In genomic region chr3:184338538-184338945, GRCh38 we compare ENCODE assay signal across 10 cellular contexts. TPM values are rescaled to one million over a fixed set of nuclear protein-coding genes. Genes with fewer than 3 reads are reported as not detected.
DNase-seq lines count a peak whose midpoint lies in the region; ATAC-seq and TF ChIP-seq lines count a peak whose summit lies in the region.
"Had no signal": no experiment of that assay in that cellular context is flagged by ENCODE, and none has a peak within 500 bp of the region (broad histone marks: within the 10 kb centered on the region; RNA-seq: fewer than 3 reads in every experiment).

No MANE protein-coding gene starts in this region.

- no peak overlapping the region for H3K9ac ChIP-seq in skeletal muscle satellite cell (ENCODE audit: low read depth, low read length)

- CTCF ChIA-PET in A673 (lab: Charles Lee): interaction anchor here (0.6 to 1.1 kb wide), 2 partner anchors 16 to 29 kb away, joined by 3 read pairs; no protein-coding TSS in a partner anchor

- no peaks in the 10 kb centered on the region for H3K9me3 ChIP-seq in A673 (ENCODE audit: low read depth, low read length, poor library complexity, severe bottlenecking)
- no peaks in the 10 kb centered on the region for H3K9me3 ChIP-seq in iPS DF 6.9 (ENCODE audit: control insufficient read depth, insufficient read depth, low read length)
- no peaks in the 10 kb centered on the region for H3K9me3 ChIP-seq in skeletal muscle satellite cell (replicated peaks; ENCODE audit: low read length)

- H3K4me3 ChIP-seq in A673 (ENCODE audit: low read depth, low read length, poor library complexity, severe bottlenecking): no peak overlapping the region
- H3K4me3 ChIP-seq in astrocyte of the spinal cord (ENCODE audit: low read depth, low read length): peak overlapping the region; percentile 34
- peak overlapping the region; percentile 6; the same call in 1 of the 2 replicates for H3K4me3 ChIP-seq in iPS DF 6.9 (ENCODE audit: low read length)
- H3K4me3 ChIP-seq in skeletal muscle satellite cell (ENCODE audit: low read length): peak overlapping the region; percentile 40

- peaks cover 21% of the 10 kb centered on the region for H3K36me3 ChIP-seq in A673 (ENCODE audit: insufficient read depth, low read length, poor library complexity, severe bottlenecking)
- peaks cover 16% of the 10 kb centered on the region for H3K36me3 ChIP-seq in iPS DF 6.9 (ENCODE audit: control insufficient read depth, insufficient read depth, low read length)
- peaks cover 27% of the 10 kb centered on the region for H3K36me3 ChIP-seq in skeletal muscle satellite cell (ENCODE audit: insufficient read depth, low read length)

- TF ChIP-seq CTCF in A673 (conservative IDR thresholded peaks at IDR 0.05; ENCODE audit: low read depth, low read length) (0 out of 2 replicates have a peak, but pooled peaks have one; percentile 17), astrocyte of the spinal cord (IDR thresholded peaks at IDR 0.05; ENCODE audit: low read depth, low read length) (no peak)

- peaks cover 30% of the 10 kb centered on the region for H3K4me1 ChIP-seq in A673 (ENCODE audit: insufficient read depth, low read length, poor library complexity, severe bottlenecking)
- H3K4me1 ChIP-seq in iPS DF 6.9 (ENCODE audit: control insufficient read depth, insufficient read depth, low read length): peaks cover 6% of the 10 kb centered on the region
- H3K4me1 ChIP-seq in skeletal muscle satellite cell (ENCODE audit: control insufficient read depth, insufficient read depth, low read length): peaks cover 61% of the 10 kb centered on the region

- in situ Hi-C loops in astrocyte of the spinal cord (cut with HindIII; ENCODE audit: low sequenced_read_pairs): no loop called here

- intact Hi-C loops in A673 (cut with micrococcal nuclease; ENCODE audit: unreplicated experiment): no loop called here

- H3K27ac ChIP-seq in A673 (ENCODE audit: low read depth, low read length, poor library complexity, severe bottlenecking) (no peak overlapping the region), iPS DF 6.9 (ENCODE audit: low read length) (no peak overlapping the region)

- DNase-seq in A673 (ENCODE audit: low spot score) (peak; percentile 58), NCI-H187 treated with DMSO at 0.1 percent for 48 hours (lab: John Stamatoyannopoulos, UW) (peak; percentile 56), astrocyte of the spinal cord (ENCODE audit: low read depth, low spot score) (peak; percentile 88), iPS DF 6.9 (ENCODE audit: low read depth, low spot score) (no peak)
- no peak for DNase-seq in stimulated activated CD4-positive, alpha-beta T cell treated with anti-CD3 and anti-CD28 coated beads, Interleukin-12 subunit alpha, Interleukin-12 subunit beta, amount 100 ng/mL, for 4 hours
- DNase-seq: CD4-positive, CD25-positive, alpha-beta regulatory T cell; naive B cell had no signal

- H3K4me2 ChIP-seq in skeletal muscle satellite cell (ENCODE audit: low read length): peak overlapping the region; percentile 95

- BruUV-seq in A673 (replicated peaks; lab: Mats Ljungman, UMichigan): no TSS peak

- H3K27me3 ChIP-seq in A673 (replicated peaks; ENCODE audit: insufficient read depth, low read depth, low read length, poor library complexity) (no peaks in the 10 kb centered on the region), iPS DF 6.9 (ENCODE audit: control insufficient read depth, insufficient read depth, low read length) (no peaks in the 10 kb centered on the region), skeletal muscle satellite cell (ENCODE audit: control insufficient read depth, insufficient read depth, low read length) (no peaks in the 10 kb centered on the region)

- WGBS in iPS DF 6.9 (ENCODE audit: insufficient coverage, insufficient read length): no CpG with 5 or more reads among the region's 37 CpGs

- POLR2A ChIA-PET in A673 (lab: Charles Lee; ENCODE audit: low non-redundant PET): no interaction called here

- ATAC-seq in GM21786 (IDR thresholded peaks at IDR 0.05; ENCODE audit: unreplicated experiment) (no peak), HG03354 (IDR thresholded peaks at IDR 0.05; ENCODE audit: poor library complexity, severe bottlenecking, unreplicated experiment) (no peak)

RNA-seq across cellular contexts. Expression of gene FAM131A, which starts 1.1 kb away (rescaled TPM):
- 15.1 and 23.2 TPM in 2 replicates for total RNA-seq in A673 (2021)
- 18.8 TPM in 2 replicates for total RNA-seq in skeletal muscle satellite cell (2012; rRNA removed)

RNA-seq across cellular contexts. Expression of gene CLCN2, which starts 22.9 kb away (rescaled TPM):
- total RNA-seq in A673 (2021): 11.2 and 14.8 TPM in 2 replicates
- total RNA-seq in skeletal muscle satellite cell (2012; rRNA removed): 4.4 and 5.3 TPM in 2 replicates

RNA-seq across cellular contexts. Expression of gene POLR2H, which starts 23.0 kb away (rescaled TPM):
- 92.1 and 92.6 TPM in 2 replicates for total RNA-seq in A673 (2021)
- total RNA-seq in skeletal muscle satellite cell (2012; rRNA removed): 107 and 163 TPM in 2 replicates

RNA-seq across cellular contexts. Expression of gene EIF4G1, which starts 24.1 kb away (rescaled TPM):
- 475 and 559 TPM in 2 replicates for total RNA-seq in A673 (2021)
- 257 and 270 TPM in 2 replicates for total RNA-seq in skeletal muscle satellite cell (2012; rRNA removed)

RNA-seq across cellular contexts. Expression of gene THPO, which starts 39.5 kb away (rescaled TPM):
- not detected in 2 replicates for total RNA-seq in A673 (2021)
- total RNA-seq in skeletal muscle satellite cell (2012; rRNA removed): not detected in 2 replicates
- total RNA-seq: CD4-positive, CD25-positive, alpha-beta regulatory T cell had no signal

Comparison
In these comparisons a context has a peak if more than half of its experiments do, and no peak if none do; other contexts are left out.
1. DNase-seq: peak in A673 (single experiment), NCI-H187 treated with DMSO at 0.1 percent for 48 hours (single experiment) and astrocyte of the spinal cord (single experiment); none in iPS DF 6.9 (single experiment) and stimulated activated CD4-positive, alpha-beta T cell treated with anti-CD3 and anti-CD28 coated beads, Interleukin-12 subunit alpha, Interleukin-12 subunit beta, amount 100 ng/mL, for 4 hours (single experiment).